ENCODE assay signal across 8 cellular contexts in the genomic region with DNA sequence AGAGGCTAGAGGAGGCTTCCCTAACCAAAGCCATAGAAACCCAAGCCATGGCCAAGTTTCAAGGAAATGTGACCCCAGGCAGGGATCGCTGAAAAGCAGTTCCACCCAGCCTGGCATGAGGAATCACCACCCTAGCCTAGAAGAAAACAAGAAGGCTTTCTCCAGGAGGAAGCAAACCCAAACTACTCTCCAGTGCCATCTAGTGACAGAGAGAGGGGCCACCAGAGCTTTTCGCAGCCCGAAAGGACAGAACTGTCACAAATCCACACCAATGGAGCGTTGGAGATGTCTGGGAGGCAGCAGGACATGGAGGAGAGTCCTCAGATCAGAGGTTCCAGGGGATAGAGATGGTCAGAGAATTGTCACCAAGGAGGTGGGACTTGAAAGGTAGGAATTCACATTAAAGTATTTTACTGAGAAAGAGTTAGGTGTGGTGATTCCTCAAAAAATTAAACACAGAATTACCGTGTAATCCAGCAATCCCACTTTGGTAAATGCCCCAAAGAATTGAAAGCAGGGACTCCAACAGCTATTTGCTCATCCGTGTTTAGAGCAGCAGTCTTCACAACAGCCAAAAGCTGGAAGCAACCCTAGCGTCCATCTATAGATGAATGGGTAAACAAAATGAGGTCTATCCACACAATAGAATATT.
DNase-seq lines count a peak whose midpoint lies in the region; ATAC-seq, FAIRE-seq and TF ChIP-seq lines count a peak whose summit lies in the region.

No MANE protein-coding gene starts in this region.

- 20% methylated on average over 7 of the region's 7 CpGs for WGBS in suprapubic skin

- H3K4me1 ChIP-seq in mucosa of descending colon (ENCODE audit: low read depth) (peaks cover 3% of the 10 kb centered on the region), suprapubic skin (no peaks in the 10 kb centered on the region)

- H3K27ac ChIP-seq in suprapubic skin: no peak overlapping the region

- H3K36me3 ChIP-seq in mucosa of descending colon (ENCODE audit: low read depth) (no peaks in the 10 kb centered on the region), suprapubic skin (no peaks in the 10 kb centered on the region)

- TF ChIP-seq CTCF in AG09319 (IDR thresholded peaks at IDR 0.05; ENCODE audit: low read depth, low read length) (peak; percentile 99), mucosa of descending colon (IDR thresholded peaks at IDR 0.05) (peak; percentile 72), suprapubic skin (IDR thresholded peaks at IDR 0.05) (peak; percentile 56 to 80)

- no peak overlapping the region for H3K4me3 ChIP-seq in mucosa of descending colon
- H3K4me3 ChIP-seq in suprapubic skin: no peak overlapping the region

- DNase-seq in AG09319 (ENCODE audit: extremely low read depth, low read depth): peak; percentile 29
- peak; percentile 72 for DNase-seq in GM19239 (ENCODE audit: insufficient read length, low spot score)
- peak; percentile 49 to 84 for DNase-seq in NCI-H524 (lab: John Stamatoyannopoulos, UW)
- peak; percentile 63 to 69 for DNase-seq in activated CD4-positive, alpha-beta T cell treated with anti-CD3 and anti-CD28 coated beads, Interleukin-2, amount 50 U/mL, for 48 hours
- peak; percentile 91 for DNase-seq in epidermal melanocyte (ENCODE audit: insufficient read length, low spot score)
- peak in 2 of 3 donors; percentile 57 to 76 for DNase-seq in mucosa of descending colon
- DNase-seq in suprapubic skin (ENCODE audit: low spot score in 2 of 2): no peak

- H3K9me3 ChIP-seq in mucosa of descending colon: no peaks in the 10 kb centered on the region
- peaks cover 5% of the 10 kb centered on the region for H3K9me3 ChIP-seq in suprapubic skin

- intact Hi-C loops in mucosa of descending colon (cut with DNase I, micrococcal nuclease): no loop called here

- TF ChIP-seq EP300 in suprapubic skin (IDR thresholded peaks at IDR 0.05): no peak

- peak; percentile 93 for FAIRE-seq in GM19239 (lab: Jason Lieb, UNC)

- ATAC-seq in mucosa of descending colon (peak; percentile 84), HG03342 (IDR thresholded peaks at IDR 0.05; ENCODE audit: unreplicated experiment) (no peak)

- H3K27me3 ChIP-seq in suprapubic skin: peaks cover 43% of the 10 kb centered on the region

- no peak for TF ChIP-seq POLR2A in suprapubic skin (IDR thresholded peaks at IDR 0.05)

Comparison
In these comparisons a context has a peak if more than half of its experiments do, and no peak if none do; other contexts are left out.
1. DNase-seq: peak in AG09319 (single experiment), GM19239 (single experiment), NCI-H524 (2 of 2), activated CD4-positive, alpha-beta T cell treated with anti-CD3 and anti-CD28 coated beads, Interleukin-2, amount 50 U/mL, for 48 hours (2 of 2), epidermal melanocyte (single experiment) and mucosa of descending colon (2 of 3); none in suprapubic skin (0 of 2).
2. Peak in every context shown above with its lines, with median percentiles within 50 percentile points of each other: CTCF ChIP-seq.